ENCODE assay signal across 1 cellular context in genomic region chr1:67888707-67889106, GRCh38.
TF ChIP-seq lines count a peak whose summit lies in the region.

No MANE protein-coding gene starts in this region.

TF ChIP-seq in K562, 482 proteins besides CTCF, POLR2A, EP300 and RAD21:
- TF ChIP-seq ZHX1 (conservative IDR thresholded peaks at IDR 0.05; ENCODE audit: low read length) (no peak), CREB5 (CRISPR knock-in tag; IDR thresholded peaks at IDR 0.05) (no peak), PBX2 (CRISPR knock-in tag; IDR thresholded peaks at IDR 0.05; ENCODE audit: low read depth) (no peak), PBX2 (tag; conservative IDR thresholded peaks at IDR 0.05; ENCODE audit: low read depth) (no peak), THAP7 (CRISPR knock-in tag; IDR thresholded peaks at IDR 0.05) (no peak), PHB (CRISPR knock-in tag; IDR thresholded peaks at IDR 0.05) (no peak), NONO (IDR thresholded peaks at IDR 0.05; ENCODE audit: low read depth in 2 of 2, low read length in 1 of 2) (no peak), LCOR (CRISPR knock-in tag; IDR thresholded peaks at IDR 0.05) (no peak), TSC22D4 (tag; IDR thresholded peaks at IDR 0.05) (no peak), MTA1 (IDR thresholded peaks at IDR 0.05; ENCODE audit: borderline replicate concordance) (no peak), ZNF445 (CRISPR knock-in tag; IDR thresholded peaks at IDR 0.05; ENCODE audit: low read depth) (no peak), NFE2 (IDR thresholded peaks at IDR 0.05; ENCODE audit: low read depth) (no peak), RBM17 (IDR thresholded peaks at IDR 0.05; ENCODE audit: borderline replicate concordance, low read depth, low read length) (no peak), ZNF76 (CRISPR knock-in tag; IDR thresholded peaks at IDR 0.05; ENCODE audit: borderline replicate concordance) (no peak)
